27 cellular contexts compared by ENCODE assay signal in genomic region chr2:115807302-115807701, GRCh38.
"Had no signal": no experiment of that assay in that cellular context is flagged by ENCODE, and none has a peak within 500 bp of the region (broad histone marks: within the 10 kb centered on the region; RNA-seq: fewer than 3 reads in every experiment).

No MANE protein-coding gene starts in this region.

- H3K27me3 ChIP-seq: heart left ventricle, right atrium auricular region, right lobe of liver, stomach, tibial artery, upper lobe of right lung had no signal

- H3K4me1 ChIP-seq: heart left ventricle, left ventricle myocardium inferior, parathyroid adenoma, right atrium auricular region, right lobe of liver, stomach, tibial artery, upper lobe of right lung had no signal

- H3K4me3 Mint-ChIP-seq: immature natural killer cell; naive thymus-derived CD4-positive, alpha-beta T cell; neural crest cell; stimulated activated naive B cell treated with anti-CD40 and anti-IgM and Interleukin-4, amounts not matched to agents 10 μg/mL and 1 μg/mL and 100 μg/mL, for 72 hours had no signal

- ATAC-seq: heart left ventricle; mucosa of descending colon; naive thymus-derived CD4-positive, alpha-beta T cell; right lobe of liver; stimulated activated naive B cell treated with anti-CD40 and anti-IgM and Interleukin-4, amounts not matched to agents 10 μg/mL and 1 μg/mL and 100 μg/mL, for 72 hours; stimulated activated naive CD8-positive, alpha-beta T cell treated with anti-CD3 and anti-CD28 coated beads, Interleukin-15, Interleukin-2, amounts not matched to agents 100 U/mL and 50 U/mL, for 24 hours; upper lobe of right lung had no signal

- H3K36me3 Mint-ChIP-seq: immature natural killer cell; naive thymus-derived CD4-positive, alpha-beta T cell; stimulated activated naive B cell treated with anti-CD40 and anti-IgM and Interleukin-4, amounts not matched to agents 10 μg/mL and 1 μg/mL and 100 μg/mL, for 72 hours had no signal

- H3K27ac Mint-ChIP-seq: immature natural killer cell; naive thymus-derived CD4-positive, alpha-beta T cell; progenitor cell of endocrine pancreas; stimulated activated naive B cell treated with anti-CD40 and anti-IgM and Interleukin-4, amounts not matched to agents 10 μg/mL and 1 μg/mL and 100 μg/mL, for 72 hours had no signal

- H3K4me1 Mint-ChIP-seq: immature natural killer cell; naive thymus-derived CD4-positive, alpha-beta T cell; stimulated activated naive B cell treated with anti-CD40 and anti-IgM and Interleukin-4, amounts not matched to agents 10 μg/mL and 1 μg/mL and 100 μg/mL, for 72 hours had no signal

- H3K36me3 ChIP-seq: heart left ventricle, left ventricle myocardium inferior, right atrium auricular region, right lobe of liver, stomach, thoracic aorta, tibial artery, upper lobe of right lung had no signal

- H3K27ac ChIP-seq: heart left ventricle, left ventricle myocardium inferior, parathyroid adenoma, right atrium auricular region, right lobe of liver, skin epidermis, stomach, thoracic aorta, tibial artery, upper lobe of right lung had no signal

- H3K9me3 ChIP-seq: left ventricle myocardium inferior, mucosa of descending colon, right atrium auricular region, right lobe of liver, thoracic aorta, tibial artery, upper lobe of right lung had no signal

- H3K4me3 ChIP-seq: heart left ventricle, left ventricle myocardium inferior, lung, mucosa of descending colon, right atrium auricular region, right lobe of liver, skin epidermis, stomach, thoracic aorta, tibial artery, upper lobe of right lung had no signal

- H3K27me3 Mint-ChIP-seq: naive thymus-derived CD4-positive, alpha-beta T cell; progenitor cell of endocrine pancreas; stimulated activated naive B cell treated with anti-CD40 and anti-IgM and Interleukin-4, amounts not matched to agents 10 μg/mL and 1 μg/mL and 100 μg/mL, for 72 hours had no signal

- DNase-seq: heart left ventricle; hypothalamus; immature natural killer cell; left ventricle myocardium inferior; mesendoderm; midbrain; mucosa of descending colon; naive thymus-derived CD4-positive, alpha-beta T cell; nucleus accumbens; right lobe of liver; stimulated activated CD4-positive, alpha-beta T cell treated with anti-CD3 and anti-CD28 coated beads, Interleukin-12 subunit alpha, Interleukin-12 subunit beta, amount 100 ng/mL, for 4 hours; stimulated activated CD4-positive, alpha-beta T cell treated with anti-CD3 and anti-CD28 coated beads, Interleukin-15, amount 100 ng/mL, for 24 hours; stimulated activated CD4-positive, alpha-beta T cell treated with anti-CD3 and anti-CD28 coated beads, Interleukin-2, amount 100 ng/mL, for 24 hours; stimulated activated CD4-positive, alpha-beta T cell treated with anti-CD3 and anti-CD28 coated beads, Interleukin-4, amount 100 ng/mL, for 1 hour; stimulated activated naive B cell treated with anti-CD40 and anti-IgM and Interleukin-4, amounts not matched to agents 10 μg/mL and 1 μg/mL and 100 μg/mL, for 72 hours; stimulated activated naive CD8-positive, alpha-beta T cell treated with anti-CD3 and anti-CD28 coated beads, Interleukin-15, Interleukin-2, amounts not matched to agents 100 U/mL and 50 U/mL, for 24 hours; stomach; tibial artery; trophoblast cell; upper lobe of right lung had no signal

- H3K9me3 Mint-ChIP-seq: neural crest cell had no signal
